8 cellular contexts compared by ENCODE assay signal in genomic region chr1:27011058-27011764, GRCh38.
A peak's percentile ranks its signal among the peaks of the same experiment; 100 is the strongest.
DNase-seq lines count a peak whose midpoint lies in the region; ATAC-seq lines count a peak whose summit lies in the region.

No MANE protein-coding gene starts in this region.

- H3K9me3 ChIP-seq in muscle layer of duodenum (ENCODE audit: control insufficient read depth in 1 of 2, low read length in 2 of 2), result no peaks in the 10 kb centered on the region

- peaks cover 0 to under 1% of the 10 kb centered on the region in 2 donors for H3K36me3 ChIP-seq in muscle layer of duodenum (ENCODE audit: control insufficient read depth in 1 of 2, insufficient read depth in 2 of 2, low read length in 2 of 2)

- H3K4me1 Mint-ChIP-seq in effector memory CD8-positive, alpha-beta T cell (ENCODE audit: low read depth in 2 of 2), result peaks cover 3 to 5% of the 10 kb centered on the region in 2 donors

- H3K4me3 ChIP-seq in muscle layer of duodenum (ENCODE audit: low read depth in 1 of 2, low read length in 2 of 2), result peak overlapping the region; percentile 54 to 70

- no peaks in the 10 kb centered on the region for H3K27me3 ChIP-seq in muscle layer of duodenum (ENCODE audit: low read depth, low read length)

- peak overlapping the region; percentile 20 to 61 for H3K4me3 Mint-ChIP-seq in effector memory CD8-positive, alpha-beta T cell

- H3K36me3 Mint-ChIP-seq in effector memory CD8-positive, alpha-beta T cell (ENCODE audit: insufficient read depth), result peaks cover 3% of the 10 kb centered on the region

- peak overlapping the region; percentile 87 for H3K27ac ChIP-seq in muscle layer of duodenum (ENCODE audit: low read length)

- no peaks in the 10 kb centered on the region for H3K9me3 Mint-ChIP-seq in effector memory CD8-positive, alpha-beta T cell

- no peak for ATAC-seq in effector memory CD8-positive, alpha-beta T cell (replicated peaks)
- no peak for ATAC-seq in GM19328 (IDR thresholded peaks at IDR 0.05; ENCODE audit: unreplicated experiment)
- no peak for ATAC-seq in HG02885 (IDR thresholded peaks at IDR 0.05; ENCODE audit: poor library complexity, unreplicated experiment)
- ATAC-seq in GM19455 (IDR thresholded peaks at IDR 0.05; ENCODE audit: unreplicated experiment), result no peak

- DNase-seq in AG08395 (ENCODE audit: low spot score) (peak; percentile 75), NCI-H226 (peak; percentile 97), DMS114 treated with DMSO at 0.1 percent for 48 hours (lab: John Stamatoyannopoulos, UW; ENCODE audit: unreplicated experiment) (no peak)
- no peak for DNase-seq in effector memory CD8-positive, alpha-beta T cell

- peaks cover 25 to 51% of the 10 kb centered on the region in 2 donors for H3K27me3 Mint-ChIP-seq in effector memory CD8-positive, alpha-beta T cell

- H3K27ac Mint-ChIP-seq in effector memory CD8-positive, alpha-beta T cell, result no peak overlapping the region

- H3K4me1 ChIP-seq in muscle layer of duodenum (ENCODE audit: control insufficient read depth in 1 of 2, insufficient read depth in 2 of 2, low read length in 2 of 2), result peaks cover 5 to 15% of the 10 kb centered on the region in 2 donors

Comparison
In these comparisons a context has a peak if more than half of its experiments do, and no peak if none do; other contexts are left out.
1. DNase-seq: peak in AG08395 (single experiment) and NCI-H226 (single experiment); none in effector memory CD8-positive, alpha-beta T cell (0 of 3) and DMS114 treated with DMSO at 0.1 percent for 48 hours (single experiment).